ENCODE assay signal across 8 cellular contexts in the genomic region with DNA sequence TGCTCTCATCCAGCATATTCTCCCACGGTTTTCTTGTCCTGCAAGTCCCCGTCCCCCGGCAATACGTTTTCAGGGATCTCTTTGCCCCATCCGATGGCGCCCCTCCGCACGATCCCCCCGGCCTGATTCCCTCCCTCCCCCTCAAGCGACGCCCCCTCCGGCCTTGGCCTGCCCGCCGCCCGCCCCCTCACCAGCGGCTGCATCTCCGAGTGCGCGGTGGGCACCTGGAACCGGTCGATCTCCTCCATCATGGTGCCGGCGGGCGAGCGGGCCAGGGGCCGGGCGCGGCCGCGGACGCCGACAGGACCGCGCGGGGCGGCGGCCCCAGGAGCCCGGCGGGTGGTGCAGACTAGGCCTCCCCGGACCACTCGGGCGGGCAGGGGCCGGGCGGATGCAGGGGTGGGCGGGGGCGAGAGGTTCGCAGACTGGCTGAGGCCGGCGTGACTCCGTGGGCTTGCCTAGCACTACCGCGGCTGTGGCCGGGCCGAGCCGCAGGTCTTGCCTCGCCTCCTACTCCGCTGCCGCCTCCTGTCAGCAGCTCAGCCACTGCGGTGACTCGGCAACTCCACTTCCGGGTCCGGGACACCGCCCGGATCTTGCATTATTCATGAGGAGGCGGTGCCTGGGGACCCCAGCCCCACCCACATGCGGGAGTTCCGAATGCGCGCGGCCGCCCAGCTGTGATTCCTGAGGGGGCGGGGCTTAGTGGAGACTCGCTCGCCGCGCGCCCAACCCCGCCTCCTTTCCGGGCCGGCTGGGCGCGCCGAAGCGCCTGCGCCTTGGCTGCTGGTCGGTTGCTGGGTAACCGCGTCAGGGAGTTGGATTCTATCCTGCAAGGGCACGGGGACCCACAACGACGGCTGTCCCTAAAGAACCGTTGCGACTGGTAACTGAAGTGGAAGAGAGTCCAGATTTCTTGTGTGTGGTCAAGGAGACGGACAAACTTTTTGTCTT. TPM values are rescaled to one million over a fixed set of nuclear protein-coding genes. Genes with fewer than 3 reads are reported as not detected.
DNase-seq lines count a peak whose midpoint lies in the region; ATAC-seq, FAIRE-seq and TF ChIP-seq lines count a peak whose summit lies in the region.

DNAI1 (plus strand) TSS at position 793 of the 954 bp plus-strand sequence. CDS start 201 bp downstream, outside the sequence.
A gene with protein sequence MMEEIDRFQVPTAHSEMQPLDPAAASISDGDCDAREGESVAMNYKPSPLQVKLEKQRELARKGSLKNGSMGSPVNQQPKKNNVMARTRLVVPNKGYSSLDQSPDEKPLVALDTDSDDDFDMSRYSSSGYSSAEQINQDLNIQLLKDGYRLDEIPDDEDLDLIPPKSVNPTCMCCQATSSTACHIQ (minus strand): TSS at position 558 of the 954 bp plus-strand sequence. CDS start 307 bp downstream, at position 251.

- H3K4me1 ChIP-seq in OCI-LY3 (ENCODE audit: low read length) (peaks cover 10% of the 10 kb centered on the region), endothelial cell of umbilical vein (ENCODE audit: control insufficient read depth, extremely low read depth, insufficient read depth, low read length) (peaks cover 16% of the 10 kb centered on the region)

- H3K27ac ChIP-seq in OCI-LY3 (ENCODE audit: low read length) (no peak within 1 kb of the TSS), endothelial cell of umbilical vein (ENCODE audit: insufficient read depth, low read depth, low read length) (peak within 1 kb of the TSS; percentile 74)

- peak within 1 kb of the TSS; percentile 89 for H2AFZ ChIP-seq in OCI-LY3 (ENCODE audit: low read depth, low read length)
- peak within 1 kb of the TSS; percentile 86 for H2AFZ ChIP-seq in endothelial cell of umbilical vein (ENCODE audit: low read depth, low read length)

- no peaks in the 10 kb centered on the region for H3K9me1 ChIP-seq in endothelial cell of umbilical vein (replicated peaks; ENCODE audit: control insufficient read depth, extremely low read depth, insufficient read depth, low read length)

- peak; percentile 83 for TF ChIP-seq POLR2A in endothelial cell of umbilical vein (IDR thresholded peaks at IDR 0.05; ENCODE audit: low read depth, low read length)

- CTCF ChIA-PET in endothelial cell of umbilical vein (lab: Charles Lee) = interaction anchor here (0.6 to 6.3 kb wide), 6 partner anchors 13 to 133 kb away, joined by 3 to 37 read pairs (median 4); no protein-coding TSS in a partner anchor

- H3K4me3 ChIP-seq in OCI-LY3 (ENCODE audit: low read length) (peak within 1 kb of the TSS; percentile 91), endothelial cell of umbilical vein (replicated peaks in 1 of 3; ENCODE audit: insufficient read depth in 1 of 3, low read depth in 1 of 3, low read length in 3 of 3) (peak within 1 kb of the TSS; percentile 47 to 70 (median 67))

- H3K36me3 ChIP-seq in OCI-LY3 (replicated peaks; ENCODE audit: low read depth, low read length) (no peaks in the 10 kb centered on the region), endothelial cell of umbilical vein (ENCODE audit: control insufficient read depth in 2 of 2, extremely low read depth in 1 of 2, insufficient read depth in 2 of 2, low read length in 2 of 2) (no peaks in the 10 kb centered on the region)

- dilution Hi-C loops in endothelial cell of umbilical vein (cut with MboI; ENCODE audit: extremely low pct_ligation_motif_present, low sequenced_read_pairs) = no loop called here

- BruUV-seq in endothelial cell of umbilical vein (replicated peaks; lab: Mats Ljungman, UMichigan) = no TSS peak

- FAIRE-seq in endothelial cell of umbilical vein (lab: Jason Lieb, UNC) = peak; percentile 99

- H3K4me2 ChIP-seq in OCI-LY3 (ENCODE audit: low read length) (peak within 1 kb of the TSS; percentile 97), endothelial cell of umbilical vein (ENCODE audit: insufficient read depth, low read length) (peak within 1 kb of the TSS; percentile 61)

- intact Hi-C loops in endothelial cell of umbilical vein (cut with micrococcal nuclease) = loop anchor here (1.0 to 5.0 kb wide), 2 partner anchors 38 to 154 kb away; partner anchors contain the start of gene RPP25L

- DNase-seq in DMS 273 treated with DMSO at 0.1 percent for 48 hours (lab: John Stamatoyannopoulos, UW) = peak; percentile 90
- DNase-seq in HuH-7.5 (ENCODE audit: low spot score) = peak; percentile 83
- peak; percentile 99 for DNase-seq in activated T-cell treated with anti-CD3 and anti-CD28 coated beads for 24 hours (ENCODE audit: low read depth)
- peak; percentile 99 for DNase-seq in endothelial cell of umbilical vein (ENCODE audit: low read depth, low spot score)
- peak; percentile 99 for DNase-seq in midbrain (lab: John Stamatoyannopoulos, UW)
- peak; percentile 97 to 99 for DNase-seq in stimulated activated CD8-positive, alpha-beta memory T cell treated with anti-CD3 and anti-CD28 coated beads, Interleukin-15, amount 100 ng/mL, for 48 hours (ENCODE audit: low read depth in 2 of 2)

- H3K79me2 ChIP-seq in OCI-LY3 (ENCODE audit: low read length) (peaks cover 5% of the 10 kb centered on the region), endothelial cell of umbilical vein (ENCODE audit: control insufficient read depth, insufficient read depth, low read length) (peaks cover 39% of the 10 kb centered on the region)

- POLR2A ChIA-PET in endothelial cell of umbilical vein (lab: Charles Lee) = interaction anchor here (0.9 kb wide), 1 partner anchor 17 kb away, joined by 3 read pairs; no protein-coding TSS in a partner anchor

- peak within 1 kb of the TSS; percentile 61 for H3K9ac ChIP-seq in OCI-LY3 (ENCODE audit: low read length)
- peak within 1 kb of the TSS; percentile 89 for H3K9ac ChIP-seq in endothelial cell of umbilical vein (replicated peaks; ENCODE audit: extremely low read depth, insufficient read depth, low read length)

- peak; percentile 95 for ATAC-seq in GM21528 (IDR thresholded peaks at IDR 0.05; ENCODE audit: low FRiP score, unreplicated experiment)

- H3K9me3 ChIP-seq in OCI-LY3 (ENCODE audit: insufficient read depth, low read length) (no peaks in the 10 kb centered on the region), endothelial cell of umbilical vein (replicated peaks; ENCODE audit: control insufficient read depth, insufficient read depth, low read length) (no peaks in the 10 kb centered on the region)

- no peaks in the 10 kb centered on the region for H4K20me1 ChIP-seq in OCI-LY3 (ENCODE audit: insufficient read depth, low read length)
- H4K20me1 ChIP-seq in endothelial cell of umbilical vein (replicated peaks; ENCODE audit: control insufficient read depth, extremely low read depth, insufficient read depth, low read length) = no peaks in the 10 kb centered on the region

- TF ChIP-seq CTCF in OCI-LY3 (IDR thresholded peaks at IDR 0.05; ENCODE audit: low read depth, low read length) (no peak), endothelial cell of umbilical vein (IDR thresholded peaks at IDR 0.05; ENCODE audit: extremely low read depth in 1 of 2, insufficient read depth in 1 of 2, low read depth in 1 of 2, low read length in 2 of 2) (no peak)

- H3K27me3 ChIP-seq in OCI-LY3 (ENCODE audit: low read depth, low read length) = peaks cover 26% of the 10 kb centered on the region
- peaks cover 5 to 18% of the 10 kb centered on the region in 2 experiments for H3K27me3 ChIP-seq in endothelial cell of umbilical vein (ENCODE audit: control insufficient read depth in 2 of 2, insufficient read depth in 2 of 2, low read length in 2 of 2)

TF ChIP-seq in endothelial cell of umbilical vein, 7 proteins besides CTCF, POLR2A, EP300 and RAD21:
- TF ChIP-seq EZH2 (IDR thresholded peaks at IDR 0.05; ENCODE audit: borderline replicate concordance, low read depth, low read length, severe bottlenecking) (no peak), JUN (IDR thresholded peaks at IDR 0.05; ENCODE audit: borderline replicate concordance, insufficient read depth, insufficient read length, low read depth) (no peak), POLR2AphosphoS5 (IDR thresholded peaks at IDR 0.05; ENCODE audit: insufficient read depth, low read depth, low read length) (peak; percentile 86), MYC (IDR thresholded peaks at IDR 0.05; ENCODE audit: low read depth, low read length) (no peak), GATA2 (IDR thresholded peaks at IDR 0.05; ENCODE audit: insufficient read depth, insufficient read length, low read depth, low read length) (no peak), FOS (IDR thresholded peaks at IDR 0.05; ENCODE audit: borderline replicate concordance, insufficient read depth, low read length) (peak; percentile 30)
- TF ChIP-seq, protein P1, sequence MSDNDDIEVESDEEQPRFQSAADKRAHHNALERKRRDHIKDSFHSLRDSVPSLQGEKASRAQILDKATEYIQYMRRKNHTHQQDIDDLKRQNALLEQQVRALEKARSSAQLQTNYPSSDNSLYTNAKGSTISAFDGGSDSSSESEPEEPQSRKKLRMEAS (IDR thresholded peaks at IDR 0.05; ENCODE audit: insufficient read depth, insufficient read length) = no peak

RNA-seq across cellular contexts. Expression of gene DNAI1, which starts in this region (rescaled TPM):
- not detected in 2 replicates for total RNA-seq in endothelial cell of umbilical vein
- not detected in 2 replicates for polyA plus RNA-seq in endothelial cell of umbilical vein
- polyA plus RNA-seq in endothelial cell of umbilical vein (2011; cell fraction: cytosol; rRNA removed) = not detected in 2 replicates
- not detected in 2 replicates for polyA plus RNA-seq in endothelial cell of umbilical vein (2011; cell fraction: nucleus; rRNA removed)
- polyA plus RNA-seq in endothelial cell of umbilical vein (2012) = not detected in 2 replicates
- polyA minus RNA-seq in endothelial cell of umbilical vein = not detected in 2 replicates
- polyA minus RNA-seq in endothelial cell of umbilical vein (2011; cell fraction: cytosol; rRNA and poly(A)+ RNA removed) = not detected
- polyA minus RNA-seq in endothelial cell of umbilical vein (2011; cell fraction: nucleus; rRNA and poly(A)+ RNA removed) = not detected in 2 replicates

RNA-seq across cellular contexts. Expression of the second gene that starts in this region (rescaled TPM):
- total RNA-seq in endothelial cell of umbilical vein = 35.7 and 39.5 TPM in 2 replicates
- polyA plus RNA-seq in endothelial cell of umbilical vein = 18.1 and 20.0 TPM in 2 replicates
- polyA plus RNA-seq in endothelial cell of umbilical vein (2011; cell fraction: cytosol; rRNA removed) = 17.5 and 17.8 TPM in 2 replicates
- polyA plus RNA-seq in endothelial cell of umbilical vein (2011; cell fraction: nucleus; rRNA removed) = 39.3 and 45.0 TPM in 2 replicates
- 27.7 and 28.1 TPM in 2 replicates for polyA plus RNA-seq in endothelial cell of umbilical vein (2012)
- 18.5 and 19.2 TPM in 2 replicates for polyA minus RNA-seq in endothelial cell of umbilical vein
- 2.0 TPM for polyA minus RNA-seq in endothelial cell of umbilical vein (2011; cell fraction: cytosol; rRNA and poly(A)+ RNA removed)
- 10.0 and 11.0 TPM in 2 replicates for polyA minus RNA-seq in endothelial cell of umbilical vein (2011; cell fraction: nucleus; rRNA and poly(A)+ RNA removed)
